Comparison of ENCODE assay signal across 8 cellular contexts in genomic region chr5:150759334-150759583, GRCh38. TPM values are rescaled to one million over a fixed set of nuclear protein-coding genes. Genes with fewer than 3 reads are reported as not detected.
DNase-seq lines count a peak whose midpoint lies in the region; ATAC-seq and TF ChIP-seq lines count a peak whose summit lies in the region.

No MANE protein-coding gene starts in this region.

- POLR2A ChIA-PET in OCI-LY7 (lab: Charles Lee), result interaction anchor here (1.5 to 2.1 kb wide), 3 partner anchors 23 to 376 kb away, joined by 3 to 5 read pairs (median 4); no protein-coding TSS in a partner anchor

- no peak overlapping the region for H3K4me3 Mint-ChIP-seq in CD4-positive, CD25-positive, alpha-beta regulatory T cell

- WGBS in esophagus squamous epithelium, 2 donors, result 71 to 84% methylated on average over 4 of the region's 4 CpGs

- TF ChIP-seq CTCF in OCI-LY7 (conservative IDR thresholded peaks at IDR 0.05; ENCODE audit: low read length), result no peak
- no peak for TF ChIP-seq CTCF in esophagus squamous epithelium (IDR thresholded peaks at IDR 0.05)
- no peak for TF ChIP-seq CTCF in parathyroid adenoma (IDR thresholded peaks at IDR 0.05)

- no peak for DNase-seq in CD4-positive, CD25-positive, alpha-beta regulatory T cell
- DNase-seq in OCI-LY7 (ENCODE audit: low spot score) (no peak), esophagus squamous epithelium (lab: John Stamatoyannopoulos, UW) (no peak), HuH-7.5 (ENCODE audit: low spot score) (no peak), NCI-H524 (lab: John Stamatoyannopoulos, UW) (no peak), LoVo (ENCODE audit: low spot score) (no peak)

- H3K27me3 ChIP-seq in CD4-positive, CD25-positive, alpha-beta regulatory T cell (ENCODE audit: control insufficient read depth, insufficient read depth, low read length), result peaks cover 2% of the 10 kb centered on the region
- H3K27me3 ChIP-seq in esophagus squamous epithelium (no peaks in the 10 kb centered on the region), parathyroid adenoma (ENCODE audit: control insufficient read depth, insufficient read depth, low read length) (no peaks in the 10 kb centered on the region)

- H4K20me1 ChIP-seq in OCI-LY7 (ENCODE audit: insufficient read depth, low read length), result no peaks in the 10 kb centered on the region

- H3K4me1 Mint-ChIP-seq in CD4-positive, CD25-positive, alpha-beta regulatory T cell, result peaks cover 5 to 24% (median 22%) of the 10 kb centered on the region in 4 donors

- peak overlapping the region; percentile 69; the same call in 1 of the 2 replicates for H3K4me2 ChIP-seq in OCI-LY7 (ENCODE audit: low read length)
- H3K4me2 ChIP-seq in parathyroid adenoma (ENCODE audit: low read length), result peak overlapping the region; percentile 67

- H3K9me3 ChIP-seq in CD4-positive, CD25-positive, alpha-beta regulatory T cell (ENCODE audit: control insufficient read depth in 2 of 2, low read length in 2 of 2), result no peaks in the 10 kb centered on the region
- H3K9me3 ChIP-seq in OCI-LY7 (ENCODE audit: low read length) (no peaks in the 10 kb centered on the region), esophagus squamous epithelium (no peaks in the 10 kb centered on the region), parathyroid adenoma (ENCODE audit: control insufficient read depth, low read length) (no peaks in the 10 kb centered on the region)

- H3K36me3 Mint-ChIP-seq in CD4-positive, CD25-positive, alpha-beta regulatory T cell, result peaks cover 18% of the 10 kb centered on the region

- no peak overlapping the region for H3K9ac ChIP-seq in parathyroid adenoma

- no peak for TF ChIP-seq POLR2A in esophagus squamous epithelium (IDR thresholded peaks at IDR 0.05)

- ATAC-seq in CD4-positive, CD25-positive, alpha-beta regulatory T cell (ENCODE audit: low read depth in 2 of 2), result no peak
- ATAC-seq in HG02840 (IDR thresholded peaks at IDR 0.05; ENCODE audit: low FRiP score, unreplicated experiment), result no peak

- CTCF ChIA-PET in OCI-LY7 (lab: Charles Lee; ENCODE audit: unreplicated experiment), result no interaction called here

- peaks cover 21% of the 10 kb centered on the region for H3K4me1 ChIP-seq in CD4-positive, CD25-positive, alpha-beta regulatory T cell (ENCODE audit: control insufficient read depth, insufficient read depth, low read length, poor library complexity, severe bottlenecking)
- H3K4me1 ChIP-seq in OCI-LY7 (ENCODE audit: insufficient read depth, low read length, poor library complexity, severe bottlenecking), result peaks cover 8% of the 10 kb centered on the region
- peaks cover 7 to 56% (median 25%) of the 10 kb centered on the region in 3 donors for H3K4me1 ChIP-seq in esophagus squamous epithelium
- H3K4me1 ChIP-seq in parathyroid adenoma, result peaks cover 11% of the 10 kb centered on the region

- H3K79me2 ChIP-seq in OCI-LY7 (ENCODE audit: insufficient read depth, low read depth, low read length) (peaks cover 18% of the 10 kb centered on the region), parathyroid adenoma (peaks cover 19% of the 10 kb centered on the region)

- BruUV-seq in OCI-LY7 (replicated peaks; lab: Mats Ljungman, UMichigan), result no TSS peak

- intact Hi-C loops in OCI-LY7 (cut with micrococcal nuclease; ENCODE audit: unreplicated experiment), result loop anchor here (2.0 kb wide), 1 partner anchor 58 kb away; the partner anchor contains the start of gene RBM22
- intact Hi-C loops in esophagus squamous epithelium (cut with DNase I), result no loop called here

- no peaks in the 10 kb centered on the region for H3K27me3 Mint-ChIP-seq in CD4-positive, CD25-positive, alpha-beta regulatory T cell

- H3K4me3 ChIP-seq in CD4-positive, CD25-positive, alpha-beta regulatory T cell (ENCODE audit: low read depth, low read length), result peak overlapping the region; percentile 92
- H3K4me3 ChIP-seq in OCI-LY7 (ENCODE audit: low read depth, low read length, poor library complexity, severe bottlenecking) (peak overlapping the region; percentile 73), esophagus squamous epithelium (peak overlapping the region; percentile 58 to 88 (median 62)), parathyroid adenoma (ENCODE audit: low read depth, low read length) (peak overlapping the region; percentile 99)

- H3K36me3 ChIP-seq in CD4-positive, CD25-positive, alpha-beta regulatory T cell (ENCODE audit: control insufficient read depth, insufficient read depth, low read length), result peaks cover 13% of the 10 kb centered on the region
- H3K36me3 ChIP-seq in OCI-LY7 (ENCODE audit: insufficient read depth, low read length), result peaks cover 20% of the 10 kb centered on the region
- H3K36me3 ChIP-seq in esophagus squamous epithelium, result peaks cover 0 to 21% (median 4%) of the 10 kb centered on the region in 3 donors
- H3K36me3 ChIP-seq in parathyroid adenoma (ENCODE audit: control insufficient read depth, insufficient read depth, low read length), result no peaks in the 10 kb centered on the region

- H2AFZ ChIP-seq in OCI-LY7 (ENCODE audit: low read length), result peak overlapping the region; percentile 95
- peak overlapping the region; percentile 97 for H2AFZ ChIP-seq in parathyroid adenoma

- no peaks in the 10 kb centered on the region for H3K9me3 Mint-ChIP-seq in CD4-positive, CD25-positive, alpha-beta regulatory T cell

- no peak overlapping the region for H3K27ac Mint-ChIP-seq in CD4-positive, CD25-positive, alpha-beta regulatory T cell

- H3K9me2 ChIP-seq in OCI-LY7 (ENCODE audit: insufficient read depth, low read length), result no peaks in the 10 kb centered on the region

- peak overlapping the region; percentile 98 for H3K27ac ChIP-seq in CD4-positive, CD25-positive, alpha-beta regulatory T cell (ENCODE audit: insufficient read depth, low read length, poor library complexity, severe bottlenecking)
- H3K27ac ChIP-seq in OCI-LY7 (ENCODE audit: low read depth, low read length, poor library complexity, severe bottlenecking) (peak overlapping the region; percentile 70), esophagus squamous epithelium (peak overlapping the region; percentile 92 to 99 (median 96)), parathyroid adenoma (peak overlapping the region; percentile 86)

RNA-seq across cellular contexts. Expression of gene DCTN4, which starts 0.4 kb away (rescaled TPM):
- total RNA-seq in CD4-positive, CD25-positive, alpha-beta regulatory T cell, result 85.8 TPM
- polyA plus RNA-seq in CD4-positive, CD25-positive, alpha-beta regulatory T cell, result 10 to 100 TPM in 2 of 4 donors, 1 to 10 TPM in 2; 7.7 to 12.3 (median 9.5) TPM
- total RNA-seq in OCI-LY7 (2014; rRNA removed; shearing (Covaris generic)), result 12.6 and 18.9 TPM in 2 replicates
- total RNA-seq in OCI-LY7 (2022) (22.4 and 28.3 TPM in 2 replicates), esophagus squamous epithelium (10 to 100 TPM; 31.8 to 50.2 (median 36.8) TPM)

RNA-seq across cellular contexts. Expression of gene SMIM3, which starts 19.3 kb away (rescaled TPM):
- total RNA-seq in CD4-positive, CD25-positive, alpha-beta regulatory T cell, result 3.8 TPM
- polyA plus RNA-seq in CD4-positive, CD25-positive, alpha-beta regulatory T cell, result 10 to 100 TPM in 1 of 4 donors, 1 to 10 TPM in 3; 3.7 to 12.2 (median 7.6) TPM
- not detected in 2 replicates for total RNA-seq in OCI-LY7 (2014; rRNA removed; shearing (Covaris generic))
- total RNA-seq in OCI-LY7 (2022) (not detected in 2 replicates), esophagus squamous epithelium (10 to 100 TPM in 3 of 4 donors, 1 to 10 TPM in 1; 6.8 to 38.5 (median 17.6) TPM)

RNA-seq across cellular contexts. Expression of gene RBM22, which starts 58.4 kb away (rescaled TPM):
- 109 TPM for total RNA-seq in CD4-positive, CD25-positive, alpha-beta regulatory T cell
- 10 to 100 TPM; 67.9 to 86.2 (median 70.3) TPM for polyA plus RNA-seq in CD4-positive, CD25-positive, alpha-beta regulatory T cell
- 46.7 and 47.9 TPM in 2 replicates for total RNA-seq in OCI-LY7 (2014; rRNA removed; shearing (Covaris generic))
- total RNA-seq in OCI-LY7 (2022) (45.6 and 46.8 TPM in 2 replicates), esophagus squamous epithelium (10 to 100 TPM; 22.8 to 38.4 (median 28.8) TPM)
